ENCODE assay signal across 30 cellular contexts in genomic region chr20:17678295-17678694, GRCh38. TPM values are rescaled to one million over a fixed set of nuclear protein-coding genes. Genes with fewer than 3 reads are reported as not detected.
DNase-seq lines count a peak whose midpoint lies in the region; ATAC-seq, FAIRE-seq and TF ChIP-seq lines count a peak whose summit lies in the region.
"Had no signal": no experiment of that assay in that cellular context is flagged by ENCODE, and none has a peak within 500 bp of the region (broad histone marks: within the 10 kb centered on the region; RNA-seq: fewer than 3 reads in every experiment).

No MANE protein-coding gene starts in this region.

- H3K27me3 Mint-ChIP-seq in activated naive CD8-positive, alpha-beta T cell treated with anti-CD3 and anti-CD28 coated beads for 36 hours = no peaks in the 10 kb centered on the region
- no peaks in the 10 kb centered on the region for H3K27me3 Mint-ChIP-seq in activated T-helper 17 cell treated with anti-CD3 and anti-CD28 coated beads, Interleukin-2, amount 50 U/mL, for 72 hours
- H3K27me3 Mint-ChIP-seq: stimulated activated memory B cell treated with anti-CD40 and anti-IgM and Interleukin-4, amounts not matched to agents 10 μg/mL and 1 μg/mL and 100 μg/mL, for 72 hours had no signal

- peaks cover 80% of the 10 kb centered on the region for H3K79me2 ChIP-seq in osteoblast (ENCODE audit: insufficient read depth, low read length)

- no peak overlapping the region for H3K4me3 Mint-ChIP-seq in activated naive CD8-positive, alpha-beta T cell treated with anti-CD3 and anti-CD28 coated beads for 36 hours
- no peak overlapping the region for H3K4me3 Mint-ChIP-seq in activated T-helper 17 cell treated with anti-CD3 and anti-CD28 coated beads, Interleukin-2, amount 50 U/mL, for 72 hours
- H3K4me3 Mint-ChIP-seq: activated CD8-positive, alpha-beta memory T cell treated with anti-CD3 and anti-CD28 coated beads, Interleukin-2, amount 10 ng/mL, durations not matched to agents 7 days and 5 days; activated naive CD8-positive, alpha-beta T cell treated with anti-CD3 and anti-CD28 coated beads, Interleukin-2, amount 10 ng/mL, durations not matched to agents 7 days and 5 days; neural progenitor cell; stimulated activated memory B cell treated with anti-CD40 and anti-IgM and Interleukin-4, amounts not matched to agents 10 μg/mL and 1 μg/mL and 100 μg/mL, for 72 hours had no signal

- H3K9me3 ChIP-seq in body of pancreas (no peaks in the 10 kb centered on the region), osteoblast (ENCODE audit: low read depth, low read length) (no peaks in the 10 kb centered on the region)
- H3K9me3 ChIP-seq: SK-N-SH had no signal

- H3K27me3 ChIP-seq in body of pancreas = no peaks in the 10 kb centered on the region
- H3K27me3 ChIP-seq in osteoblast (ENCODE audit: insufficient read depth, low read length) = peaks cover 2% of the 10 kb centered on the region
- H3K27me3 ChIP-seq: neural progenitor cell had no signal

- no peak overlapping the region for H3K27ac Mint-ChIP-seq in activated naive CD8-positive, alpha-beta T cell treated with anti-CD3 and anti-CD28 coated beads for 36 hours
- no peak overlapping the region for H3K27ac Mint-ChIP-seq in activated T-helper 17 cell treated with anti-CD3 and anti-CD28 coated beads, Interleukin-2, amount 50 U/mL, for 72 hours
- H3K27ac Mint-ChIP-seq: activated CD8-positive, alpha-beta memory T cell treated with anti-CD3 and anti-CD28 coated beads, Interleukin-2, amount 10 ng/mL, durations not matched to agents 7 days and 5 days; activated naive CD8-positive, alpha-beta T cell treated with anti-CD3 and anti-CD28 coated beads, Interleukin-2, amount 10 ng/mL, durations not matched to agents 7 days and 5 days; neural progenitor cell; stimulated activated memory B cell treated with anti-CD40 and anti-IgM and Interleukin-4, amounts not matched to agents 10 μg/mL and 1 μg/mL and 100 μg/mL, for 72 hours had no signal

- peak overlapping the region; percentile 89 to 99 (median 98) for H3K27ac ChIP-seq in body of pancreas
- peak overlapping the region; percentile 87 for H3K27ac ChIP-seq in osteoblast (ENCODE audit: low read depth, low read length)
- H3K27ac ChIP-seq: neural progenitor cell, RWPE1 had no signal

- H3K36me3 ChIP-seq in body of pancreas (replicated peaks in 1 of 2; ENCODE audit: insufficient read depth in 1 of 2, low read depth in 2 of 2) (peaks cover 0 to 8% of the 10 kb centered on the region in 2 donors), osteoblast (ENCODE audit: insufficient read depth, low read length) (peaks cover 60% of the 10 kb centered on the region)
- H3K36me3 ChIP-seq: neural progenitor cell had no signal

- peaks cover 2% of the 10 kb centered on the region for H3K36me3 Mint-ChIP-seq in activated naive CD8-positive, alpha-beta T cell treated with anti-CD3 and anti-CD28 coated beads for 36 hours
- peaks cover 29% of the 10 kb centered on the region for H3K36me3 Mint-ChIP-seq in activated T-helper 17 cell treated with anti-CD3 and anti-CD28 coated beads, Interleukin-2, amount 50 U/mL, for 72 hours (ENCODE audit: low read depth)

- DNase-seq in ELF-1 (ENCODE audit: low read depth, low spot score) = peak; percentile 38
- peak in 42 of 76 experiments; percentile 3 to 80 (median 46) for DNase-seq in HUDEP-2 (lab: John Stamatoyannopoulos, UW; ENCODE audit: unreplicated experiment in 76 of 76)
- DNase-seq in body of pancreas = no peak
- DNase-seq in osteoblast (ENCODE audit: insufficient read length, low spot score, missing footprints) = peak; percentile 46
- no peak for DNase-seq in activated naive CD8-positive, alpha-beta T cell treated with anti-CD3 and anti-CD28 coated beads for 36 hours
- no peak for DNase-seq in RCC 7860 (ENCODE audit: low spot score)
- DNase-seq: activated CD8-positive, alpha-beta memory T cell treated with anti-CD3 and anti-CD28 coated beads, Interleukin-2, amount 10 ng/mL, durations not matched to agents 7 days and 5 days; activated naive CD8-positive, alpha-beta T cell treated with anti-CD3 and anti-CD28 coated beads, Interleukin-2, amount 10 ng/mL, durations not matched to agents 7 days and 5 days; CD8-positive, alpha-beta memory T cell; DMS79; effector CD4-positive, alpha-beta T cell; foreskin melanocyte; hippocampal formation; left ventricle myocardium superior; MM.1S; NCI-H2171; NCI-H526 treated with DMSO at 0.1 percent for 48 hours; SK-N-SH; T-helper 9 cell had no signal

- peaks cover 72% of the 10 kb centered on the region for H4K20me1 ChIP-seq in osteoblast (ENCODE audit: insufficient read depth, low read length)

- H3K9me3 Mint-ChIP-seq in activated naive CD8-positive, alpha-beta T cell treated with anti-CD3 and anti-CD28 coated beads for 36 hours = no peaks in the 10 kb centered on the region
- H3K9me3 Mint-ChIP-seq in activated T-helper 17 cell treated with anti-CD3 and anti-CD28 coated beads, Interleukin-2, amount 50 U/mL, for 72 hours = no peaks in the 10 kb centered on the region
- H3K9me3 Mint-ChIP-seq: activated naive CD8-positive, alpha-beta T cell treated with anti-CD3 and anti-CD28 coated beads, Interleukin-2, amount 10 ng/mL, durations not matched to agents 7 days and 5 days; CD8-positive, alpha-beta memory T cell; neural progenitor cell; stimulated activated memory B cell treated with anti-CD40 and anti-IgM and Interleukin-4, amounts not matched to agents 10 μg/mL and 1 μg/mL and 100 μg/mL, for 72 hours had no signal

- no peak overlapping the region for H3K4me2 ChIP-seq in osteoblast (ENCODE audit: insufficient read depth, low read length)
- H3K4me2 ChIP-seq: neural progenitor cell, SK-N-SH had no signal

- H3K4me3 ChIP-seq in body of pancreas (no peak overlapping the region), osteoblast (ENCODE audit: insufficient read depth, low read length) (no peak overlapping the region)
- H3K4me3 ChIP-seq: neural progenitor cell, skin epidermis had no signal

- intact Hi-C loops in body of pancreas (cut with DNase I) = no loop called here

- peak in 1 of 3 donors; percentile 9 for TF ChIP-seq POLR2A in body of pancreas (IDR thresholded peaks at IDR 0.05)

- ATAC-seq in body of pancreas (no peak), GM18907 (IDR thresholded peaks at IDR 0.05; ENCODE audit: unreplicated experiment) (no peak)
- no peak for ATAC-seq in activated T-helper 17 cell treated with anti-CD3 and anti-CD28 coated beads, Interleukin-2, amount 50 U/mL, for 72 hours (replicated peaks)
- ATAC-seq: activated CD4-positive, CD25-positive, alpha-beta regulatory T cell treated with anti-CD3 and anti-CD28 coated beads, Interleukin-2, amount 50 U/mL, for 24 hours; activated CD8-positive, alpha-beta memory T cell treated with anti-CD3 and anti-CD28 coated beads, Interleukin-2, amount 10 ng/mL, durations not matched to agents 7 days and 5 days; left ventricle myocardium superior; stimulated activated memory B cell treated with anti-CD40 and anti-IgM and Interleukin-4, amounts not matched to agents 10 μg/mL and 1 μg/mL and 100 μg/mL, for 72 hours had no signal

- no peak overlapping the region for H2AFZ ChIP-seq in osteoblast (ENCODE audit: low read length)
- H2AFZ ChIP-seq: neural progenitor cell had no signal

- H3K4me1 Mint-ChIP-seq in activated naive CD8-positive, alpha-beta T cell treated with anti-CD3 and anti-CD28 coated beads for 36 hours = peaks cover 18% of the 10 kb centered on the region
- H3K4me1 Mint-ChIP-seq in activated T-helper 17 cell treated with anti-CD3 and anti-CD28 coated beads, Interleukin-2, amount 50 U/mL, for 72 hours = peaks cover 23% of the 10 kb centered on the region

- 28 to 36% methylated on average over 2 of the region's 2 CpGs for WGBS in body of pancreas, 2 donors

- H3K4me1 ChIP-seq in body of pancreas (peaks cover 78% of the 10 kb centered on the region), osteoblast (ENCODE audit: insufficient read depth, low read length) (peaks cover 48% of the 10 kb centered on the region)

- no peak for TF ChIP-seq CTCF in body of pancreas (IDR thresholded peaks at IDR 0.05)
- TF ChIP-seq CTCF in osteoblast (IDR thresholded peaks at IDR 0.05; ENCODE audit: extremely low read depth, low read depth, low read length) = no peak

- FAIRE-seq in RCC 7860 (lab: Jason Lieb, UNC) = no peak
- FAIRE-seq: H1 had no signal

RNA-seq across cellular contexts. Expression of gene RRBP1, which starts 3.7 kb away (rescaled TPM):
- 100 to 1,000 TPM; 313 to 511 TPM for total RNA-seq in body of pancreas
- 122 and 126 TPM in 2 replicates for total RNA-seq in osteoblast
- total RNA-seq in activated naive CD8-positive, alpha-beta T cell treated with anti-CD3 and anti-CD28 coated beads for 36 hours = 10 to 100 TPM; 24.0 to 26.5 TPM
- 10 to 100 TPM; 21.6 to 32.5 TPM for total RNA-seq in activated T-helper 17 cell treated with anti-CD3 and anti-CD28 coated beads, Interleukin-2, amount 50 U/mL, for 72 hours

RNA-seq across cellular contexts. Expression of gene BANF2, which starts 21.5 kb away (rescaled TPM):
- total RNA-seq in body of pancreas (1 to 10 TPM in 1 of 2 donors, not detected in 1; 4.0 TPM), osteoblast (not detected in 2 replicates)
- total RNA-seq in activated naive CD8-positive, alpha-beta T cell treated with anti-CD3 and anti-CD28 coated beads for 36 hours = not detected
- total RNA-seq in activated T-helper 17 cell treated with anti-CD3 and anti-CD28 coated beads, Interleukin-2, amount 50 U/mL, for 72 hours = not detected
- total RNA-seq: activated CD8-positive, alpha-beta memory T cell treated with anti-CD3 and anti-CD28 coated beads, Interleukin-2, amount 10 ng/mL, durations not matched to agents 7 days and 5 days; activated naive CD8-positive, alpha-beta T cell treated with anti-CD3 and anti-CD28 coated beads, Interleukin-2, amount 10 ng/mL, durations not matched to agents 7 days and 5 days; CD8-positive, alpha-beta memory T cell; cerebellum; H1; left ventricle myocardium superior; mononuclear cell; pulmonary artery endothelial cell had no signal

Comparison
In these comparisons a context has a peak if more than half of its experiments do, and no peak if none do; other contexts are left out.
1. DNase-seq: peak in ELF-1 (single experiment), HUDEP-2 (42 of 76) and osteoblast (single experiment); none in body of pancreas (0 of 4), activated naive CD8-positive, alpha-beta T cell treated with anti-CD3 and anti-CD28 coated beads for 36 hours (single experiment) and RCC 7860 (single experiment).